Comparison of ENCODE assay signal across 17 cellular contexts in the genomic region with DNA sequence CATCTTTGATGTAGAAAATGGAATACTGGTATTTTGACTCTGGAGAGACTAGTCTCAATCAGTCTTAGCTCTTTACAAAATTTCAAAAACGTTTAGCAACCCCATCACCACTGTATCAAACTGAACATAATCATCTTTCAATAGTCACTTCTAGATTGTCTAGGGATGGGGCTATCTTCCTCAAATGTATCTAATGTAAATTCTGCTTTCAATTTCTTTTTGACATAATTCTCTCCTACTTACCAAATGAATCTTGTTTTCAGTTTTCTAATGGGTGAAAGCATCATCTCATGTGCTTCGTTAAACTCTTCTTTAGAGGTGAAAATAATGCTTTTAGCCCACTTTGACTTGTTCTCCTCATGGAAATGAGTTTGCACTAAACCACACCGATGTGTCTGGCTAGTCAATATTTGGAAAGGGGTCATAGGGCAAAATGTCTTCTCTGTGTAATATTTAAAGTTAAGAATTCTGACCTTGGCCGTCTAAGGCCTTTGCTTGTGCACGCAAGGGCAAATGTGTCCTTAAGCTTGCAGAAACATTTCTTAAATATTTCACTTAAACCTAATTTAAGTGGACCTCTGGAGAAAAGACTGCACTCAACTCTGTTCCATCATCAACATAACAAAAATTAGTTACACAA. TPM values are rescaled to one million over a fixed set of nuclear protein-coding genes. Genes with fewer than 3 reads are reported as not detected.
DNase-seq lines count a peak whose midpoint lies in the region; ATAC-seq and TF ChIP-seq lines count a peak whose summit lies in the region.
"Had no signal": no experiment of that assay in that cellular context is flagged by ENCODE, and none has a peak within 500 bp of the region (broad histone marks: within the 10 kb centered on the region; RNA-seq: fewer than 3 reads in every experiment).

No MANE protein-coding gene starts in this region.

- H3K4me3 ChIP-seq in heart left ventricle: peak overlapping the region in 1 of 12 donors; percentile 6
- H3K4me3 ChIP-seq: cardiac muscle cell, MG63, SJSA1, tibial nerve had no signal

- peaks cover 62% of the 10 kb centered on the region for H3K4me1 Mint-ChIP-seq in activated CD4-positive, alpha-beta T cell treated with anti-CD3 and anti-CD28 coated beads, Interleukin-2, amount 10 ng/mL, durations not matched to agents 24 days and 14 days
- peaks cover 63 to 68% (median 63%) of the 10 kb centered on the region in 3 donors for H3K4me1 Mint-ChIP-seq in IgD-negative memory B cell
- peaks cover 55% of the 10 kb centered on the region for H3K4me1 Mint-ChIP-seq in dendritic cell treated with granulocyte-macrophage colony-stimulating factor and Interleukin-4, amounts not matched to agents 40 ng/mL and 50 ng/mL, for 4 days (ENCODE audit: low read depth)
- peaks cover 23% of the 10 kb centered on the region for H3K4me1 Mint-ChIP-seq in glutamatergic neuron (ENCODE audit: low read depth, unreplicated experiment)

- TF ChIP-seq CTCF in heart left ventricle (IDR thresholded peaks at IDR 0.05) (no peak), glutamatergic neuron (IDR thresholded peaks at IDR 0.05; ENCODE audit: partially characterized antibody, unreplicated experiment) (no peak)

- peak overlapping the region; percentile 72 for H3K27ac Mint-ChIP-seq in activated CD4-positive, alpha-beta T cell treated with anti-CD3 and anti-CD28 coated beads, Interleukin-2, amount 10 ng/mL, durations not matched to agents 24 days and 14 days
- H3K27ac Mint-ChIP-seq in IgD-negative memory B cell (peak overlapping the region in 2 of 3 donors; percentile 43 to 85), glutamatergic neuron (ENCODE audit: unreplicated experiment) (no peak overlapping the region)
- no peak overlapping the region for H3K27ac Mint-ChIP-seq in dendritic cell treated with granulocyte-macrophage colony-stimulating factor and Interleukin-4, amounts not matched to agents 40 ng/mL and 50 ng/mL, for 4 days

- H3K27ac ChIP-seq in heart left ventricle: peak overlapping the region in 2 of 12 donors; percentile 26 to 56
- H3K27ac ChIP-seq: cardiac muscle cell, parathyroid adenoma, SJSA1 had no signal

- TF ChIP-seq POLR2A in heart left ventricle (IDR thresholded peaks at IDR 0.05): no peak

- peaks cover 23% of the 10 kb centered on the region for H3K36me3 Mint-ChIP-seq in activated CD4-positive, alpha-beta T cell treated with anti-CD3 and anti-CD28 coated beads, Interleukin-2, amount 10 ng/mL, durations not matched to agents 24 days and 14 days (ENCODE audit: low read depth)
- peaks cover 8% of the 10 kb centered on the region for H3K36me3 Mint-ChIP-seq in IgD-negative memory B cell
- peaks cover 18% of the 10 kb centered on the region for H3K36me3 Mint-ChIP-seq in dendritic cell treated with granulocyte-macrophage colony-stimulating factor and Interleukin-4, amounts not matched to agents 40 ng/mL and 50 ng/mL, for 4 days (ENCODE audit: low read depth)
- no peaks in the 10 kb centered on the region for H3K36me3 Mint-ChIP-seq in glutamatergic neuron (ENCODE audit: unreplicated experiment)

- peaks cover 0 to 55% (median 35%) of the 10 kb centered on the region in 12 donors for H3K4me1 ChIP-seq in heart left ventricle

- peaks cover 7% of the 10 kb centered on the region for H3K9me3 Mint-ChIP-seq in activated CD4-positive, alpha-beta T cell treated with anti-CD3 and anti-CD28 coated beads, Interleukin-2, amount 10 ng/mL, durations not matched to agents 24 days and 14 days
- H3K9me3 Mint-ChIP-seq in IgD-negative memory B cell (peaks cover 0 to 3% (median 0%) of the 10 kb centered on the region in 3 donors), glutamatergic neuron (ENCODE audit: unreplicated experiment) (peaks cover 3% of the 10 kb centered on the region)
- H3K9me3 Mint-ChIP-seq in dendritic cell treated with granulocyte-macrophage colony-stimulating factor and Interleukin-4, amounts not matched to agents 40 ng/mL and 50 ng/mL, for 4 days: peaks cover 7% of the 10 kb centered on the region

- H3K27me3 ChIP-seq in heart left ventricle: no peaks in the 10 kb centered on the region
- H3K27me3 ChIP-seq: cardiac muscle cell, MG63, SJSA1, tibial nerve had no signal

- no peak for ATAC-seq in heart left ventricle

- peak overlapping the region; percentile 60 for H3K4me3 Mint-ChIP-seq in activated CD4-positive, alpha-beta T cell treated with anti-CD3 and anti-CD28 coated beads, Interleukin-2, amount 10 ng/mL, durations not matched to agents 24 days and 14 days
- H3K4me3 Mint-ChIP-seq in IgD-negative memory B cell (peak overlapping the region in 3 of 4 donors; percentile 81 to 85 (median 83)), glutamatergic neuron (ENCODE audit: unreplicated experiment) (no peak overlapping the region)
- peak overlapping the region; percentile 34 for H3K4me3 Mint-ChIP-seq in dendritic cell treated with granulocyte-macrophage colony-stimulating factor and Interleukin-4, amounts not matched to agents 40 ng/mL and 50 ng/mL, for 4 days

- H3K9me3 ChIP-seq in heart left ventricle: no peaks in the 10 kb centered on the region
- H3K9me3 ChIP-seq: MG63, SJSA1, tibial nerve had no signal

- intact Hi-C loops in activated CD4-positive, alpha-beta T cell treated with anti-CD3 and anti-CD28 coated beads, Interleukin-2, amount 10 ng/mL, durations not matched to agents 24 days and 14 days (cut with micrococcal nuclease): loop anchor here (1.0 kb wide), 3 partner anchors 20 to 145 kb away; no protein-coding TSS in a partner anchor
- intact Hi-C loops in dendritic cell treated with granulocyte-macrophage colony-stimulating factor and Interleukin-4, amounts not matched to agents 40 ng/mL and 50 ng/mL, for 4 days (cut with micrococcal nuclease): no loop called here
- intact Hi-C loops in heart left ventricle (cut with DNase I): loop anchor here in 2 of 10 donors (10.0 kb wide), 3 partner anchors 48 to 108 kb away; no protein-coding TSS in a partner anchor

- DNase-seq in activated CD4-positive, alpha-beta T cell treated with anti-CD3 and anti-CD28 coated beads, Interleukin-2, amount 10 ng/mL, durations not matched to agents 24 days and 14 days: no peak
- DNase-seq in activated CD4-positive, alpha-beta T cell treated with anti-CD3 and anti-CD28 coated beads, Interleukin-2, amount 50 U/mL, for 1 hour: no peak
- DNase-seq in superior temporal gyrus (ENCODE audit: extremely low spot score) (peak; percentile 52), heart left ventricle (no peak), glutamatergic neuron (no peak), NCI-H748 treated with DMSO at 0.1 percent for 48 hours (lab: John Stamatoyannopoulos, UW) (no peak)
- DNase-seq: activated CD8-positive, alpha-beta memory T cell treated with anti-CD3 and anti-CD28 coated beads for 24 hours; DND-41; MG63; NCI-H524; stimulated activated CD4-positive, alpha-beta T cell treated with anti-CD3 and anti-CD28 coated beads, Interleukin-4, amount 100 ng/mL, for 24 hours had no signal

- WGBS in heart left ventricle, 4 donors: 53 to 69% (median 63%) methylated on average over 5 of the region's 5 CpGs

- H3K36me3 ChIP-seq in heart left ventricle: no peaks in the 10 kb centered on the region
- H3K36me3 ChIP-seq: cardiac muscle cell, tibial nerve had no signal

- H3K27me3 Mint-ChIP-seq in activated CD4-positive, alpha-beta T cell treated with anti-CD3 and anti-CD28 coated beads, Interleukin-2, amount 10 ng/mL, durations not matched to agents 24 days and 14 days: no peaks in the 10 kb centered on the region
- H3K27me3 Mint-ChIP-seq in IgD-negative memory B cell (no peaks in the 10 kb centered on the region), glutamatergic neuron (ENCODE audit: unreplicated experiment) (peaks cover 5% of the 10 kb centered on the region)
- no peaks in the 10 kb centered on the region for H3K27me3 Mint-ChIP-seq in dendritic cell treated with granulocyte-macrophage colony-stimulating factor and Interleukin-4, amounts not matched to agents 40 ng/mL and 50 ng/mL, for 4 days

RNA-seq across cellular contexts. Expression of a gene that starts 5.2 kb away (rescaled TPM):
- 38.4 and 38.7 TPM in 2 replicates for total RNA-seq in activated CD4-positive, alpha-beta T cell treated with anti-CD3 and anti-CD28 coated beads, Interleukin-2, amount 10 ng/mL, durations not matched to agents 24 days and 14 days
- polyA plus RNA-seq in IgD-negative memory B cell (25.1 TPM), heart left ventricle (10 to 100 TPM; 11.8 to 27.4 TPM)
- total RNA-seq in heart left ventricle (10 to 100 TPM; 25.7 to 67.4 (median 39.0) TPM), glutamatergic neuron (ENCODE audit: unreplicated experiment) (22.2 TPM)

RNA-seq across cellular contexts. Expression of a gene that starts 51.0 kb away (rescaled TPM):
- 79.8 and 81.0 TPM in 2 replicates for total RNA-seq in activated CD4-positive, alpha-beta T cell treated with anti-CD3 and anti-CD28 coated beads, Interleukin-2, amount 10 ng/mL, durations not matched to agents 24 days and 14 days
- polyA plus RNA-seq in IgD-negative memory B cell (20.6 TPM), heart left ventricle (10 to 100 TPM; 16.7 to 33.3 TPM)
- total RNA-seq in heart left ventricle (10 to 100 TPM; 46.8 to 81.1 (median 68.8) TPM), glutamatergic neuron (ENCODE audit: unreplicated experiment) (161 TPM)

Comparison
In these comparisons a context has a peak if more than half of its experiments do, and no peak if none do; other contexts are left out.
1. H3K27ac Mint-ChIP-seq: peak in activated CD4-positive, alpha-beta T cell treated with anti-CD3 and anti-CD28 coated beads, Interleukin-2, amount 10 ng/mL, durations not matched to agents 24 days and 14 days (single experiment) and IgD-negative memory B cell (2 of 3); none in dendritic cell treated with granulocyte-macrophage colony-stimulating factor and Interleukin-4, amounts not matched to agents 40 ng/mL and 50 ng/mL, for 4 days (single experiment) and glutamatergic neuron (single experiment).